ENCODE assay signal across 8 cellular contexts in genomic region chr20:58890073-58890453, GRCh38. TPM values are rescaled to one million over a fixed set of nuclear protein-coding genes. Genes with fewer than 3 reads are reported as not detected.
DNase-seq lines count a peak whose midpoint lies in the region; ATAC-seq and TF ChIP-seq lines count a peak whose summit lies in the region.

No MANE protein-coding gene starts in this region.

- H2AK5ac ChIP-seq in mesenchymal stem cell (ENCODE audit: low read length, severe bottlenecking): no peak overlapping the region

- H3K27ac Mint-ChIP-seq in brain: peak overlapping the region; percentile 93 to 98 (median 97)

- 1% methylated on average over 38 of the region's 46 CpGs for whole genome bisulfite sequencing in mesenchymal stem cell

- peak overlapping the region; percentile 92 to 95 (median 94) for H3K4me3 Mint-ChIP-seq in brain

- peak; percentile 32 for DNase-seq in Right ventricle myocardium inferior (ENCODE audit: missing footprints)
- no peak for DNase-seq in cardiac septum (ENCODE audit: low spot score)
- no peak for DNase-seq in mesenchymal stem cell
- DNase-seq in NCI-H187 (lab: John Stamatoyannopoulos, UW): no peak
- DNase-seq in stimulated activated CD4-positive, alpha-beta T cell treated with anti-CD3 and anti-CD28 coated beads, Interleukin-2, amount 100 ng/mL, for 48 hours: no peak
- no peak for DNase-seq in DMS153 (lab: John Stamatoyannopoulos, UW)

- ATAC-seq in Right ventricle myocardium inferior (no peak), GM21576 (IDR thresholded peaks at IDR 0.05; ENCODE audit: unreplicated experiment) (no peak)

- peaks cover 33% of the 10 kb centered on the region for H3K4me1 Mint-ChIP-seq in brain

- H2AFZ ChIP-seq in mesenchymal stem cell (ENCODE audit: low read depth, low read length): peak overlapping the region; percentile 43

- H2BK120ac ChIP-seq in mesenchymal stem cell (ENCODE audit: low read depth, low read length): peak overlapping the region; percentile 90

- H3K23ac ChIP-seq in mesenchymal stem cell (ENCODE audit: low read length in 2 of 2): peak overlapping the region in 1 of 2 experiments; percentile 34

- H3K9ac ChIP-seq in mesenchymal stem cell (ENCODE audit: low read length): peak overlapping the region; percentile 88

- peak overlapping the region; percentile 94 for H4K8ac ChIP-seq in mesenchymal stem cell (ENCODE audit: low read length)

- intact Hi-C loops in Right ventricle myocardium inferior (cut with DNase I) (loop anchor here (2.0 kb wide), 1 partner anchor 143 kb away; the partner anchor contains the start of gene ATP5F1E), cardiac septum (cut with DNase I) (loop anchor here (2.0 to 10.0 kb wide), 2 partner anchors 115 to 153 kb away; partner anchors contain the start of genes CTSZ and PRELID3B)

- no peak for TF ChIP-seq CTCF in brain (conservative IDR thresholded peaks at IDR 0.05)

- H3K36me3 Mint-ChIP-seq in brain: peaks cover 3% of the 10 kb centered on the region

- H3K27ac ChIP-seq in mesenchymal stem cell (ENCODE audit: low read length, poor library complexity, severe bottlenecking): no peak overlapping the region

- H4K91ac ChIP-seq in mesenchymal stem cell (ENCODE audit: low read length): peak overlapping the region; percentile 87

- peaks cover 11% of the 10 kb centered on the region for H3K27me3 Mint-ChIP-seq in brain

- peaks cover 0 to 4% of the 10 kb centered on the region in 2 experiments for H3K36me3 ChIP-seq in mesenchymal stem cell (ENCODE audit: control insufficient read depth in 1 of 2, insufficient read depth in 2 of 2, low read depth in 1 of 2, low read length in 2 of 2)

- no peak overlapping the region for H2BK5ac ChIP-seq in mesenchymal stem cell (ENCODE audit: low read depth, low read length, poor library complexity, severe bottlenecking)

- peak overlapping the region; percentile 99 for H2BK15ac ChIP-seq in mesenchymal stem cell (ENCODE audit: low read depth, poor library complexity, severe bottlenecking)

- H3K4me2 ChIP-seq in mesenchymal stem cell (ENCODE audit: low read length, poor library complexity, severe bottlenecking): peak overlapping the region; percentile 98

- H2BK12ac ChIP-seq in mesenchymal stem cell (ENCODE audit: low read length in 2 of 2): peak overlapping the region in 1 of 2 experiments; percentile 79

- peaks cover 8% of the 10 kb centered on the region for H3K79me1 ChIP-seq in mesenchymal stem cell (replicated peaks; ENCODE audit: low read length, poor library complexity, severe bottlenecking)

- no peaks in the 10 kb centered on the region for H3K27me3 ChIP-seq in mesenchymal stem cell (ENCODE audit: control insufficient read depth in 1 of 2, insufficient read depth in 1 of 2, low read length in 2 of 2)

- H3K18ac ChIP-seq in mesenchymal stem cell (ENCODE audit: low read depth in 1 of 2, low read length in 2 of 2): peak overlapping the region; percentile 73 to 93

- peaks cover 0 to 5% (median 2%) of the 10 kb centered on the region in 5 experiments for H3K9me3 Mint-ChIP-seq in brain

- peak overlapping the region in 1 of 2 experiments; percentile 61 for H3K14ac ChIP-seq in mesenchymal stem cell (ENCODE audit: low read length in 2 of 2)

- H3K4me3 ChIP-seq in mesenchymal stem cell (ENCODE audit: insufficient read depth in 1 of 2, low read depth in 1 of 2, low read length in 2 of 2): peak overlapping the region; percentile 79 to 96

- H3K4ac ChIP-seq in mesenchymal stem cell (ENCODE audit: low read depth in 1 of 2, low read length in 2 of 2): peak overlapping the region; percentile 22 to 96

- no peaks in the 10 kb centered on the region for H3K9me3 ChIP-seq in mesenchymal stem cell (ENCODE audit: control insufficient read depth, low read length)

- H3K4me1 ChIP-seq in mesenchymal stem cell (ENCODE audit: control insufficient read depth, insufficient read depth, low read depth, low read length): peaks cover 15% of the 10 kb centered on the region

RNA-seq across cellular contexts. Expression of gene GNAS, which starts 37.5 kb away (rescaled TPM):
- total RNA-seq in Right ventricle myocardium inferior (1,475 TPM), cardiac septum (1,579 TPM)
- polyA plus RNA-seq in brain (ENCODE audit: insufficient read depth, low read depth, low replicate concordance): 3,328 TPM
- 1,046 TPM for polyA plus RNA-seq in mesenchymal stem cell (2013, experiment 1 of 2)
- polyA plus RNA-seq in mesenchymal stem cell (2013, experiment 2 of 2): 1,042 TPM

RNA-seq across cellular contexts. Expression of gene GNAS-AS1, which starts 39.4 kb away (rescaled TPM):
- 0.38 TPM for total RNA-seq in Right ventricle myocardium inferior
- total RNA-seq in cardiac septum: 0.75 TPM
- not detected for polyA plus RNA-seq in brain (ENCODE audit: insufficient read depth, low read depth, low replicate concordance)
- polyA plus RNA-seq in mesenchymal stem cell (2013, experiment 1 of 2): 0.26 TPM
- polyA plus RNA-seq in mesenchymal stem cell (2013, experiment 2 of 2): 0.26 TPM
